In genomic region chr4:55561884-55562283, GRCh38 we compare ENCODE assay signal across 10 cellular contexts. TPM values are rescaled to one million over a fixed set of nuclear protein-coding genes. Genes with fewer than 3 reads are reported as not detected.
DNase-seq lines count a peak whose midpoint lies in the region; ATAC-seq, FAIRE-seq and TF ChIP-seq lines count a peak whose summit lies in the region.
"Had no signal": no experiment of that assay in that cellular context is flagged by ENCODE, and none has a peak within 500 bp of the region (broad histone marks: within the 10 kb centered on the region; RNA-seq: fewer than 3 reads in every experiment).

No MANE protein-coding gene starts in this region.

- no peaks in the 10 kb centered on the region for H3K9me3 ChIP-seq in MM.1S (replicated peaks; ENCODE audit: insufficient read depth, low read length)

- H3K27me3 Mint-ChIP-seq in stimulated activated memory B cell treated with anti-CD40 and anti-IgM and Interleukin-4, amounts not matched to agents 10 μg/mL and 1 μg/mL and 100 μg/mL, for 72 hours = no peaks in the 10 kb centered on the region

- DNase-seq in MM.1S (peak; percentile 53), ureter (ENCODE audit: low spot score) (no peak), dermis blood vessel endothelial cell (no peak), HTR-8/SVneo (ENCODE audit: insufficient read length, low spot score) (no peak)
- DNase-seq: stimulated activated CD4-positive, alpha-beta T cell treated with anti-CD3 and anti-CD28 coated beads, Interleukin-4, amount 100 ng/mL, for 24 hours had no signal

- H2AFZ ChIP-seq in MM.1S (ENCODE audit: low read length) = no peak overlapping the region

- no peaks in the 10 kb centered on the region for H3K27me3 ChIP-seq in MM.1S (replicated peaks; ENCODE audit: insufficient read depth, low read length)

- ATAC-seq in GM19328 (IDR thresholded peaks at IDR 0.05; ENCODE audit: unreplicated experiment) = peak; percentile 99
- ATAC-seq in HG02763 (IDR thresholded peaks at IDR 0.05; ENCODE audit: unreplicated experiment) = peak; percentile 99
- peak; percentile 89 for ATAC-seq in stimulated activated memory B cell treated with anti-CD40 and anti-IgM and Interleukin-4, amounts not matched to agents 10 μg/mL and 1 μg/mL and 100 μg/mL, for 72 hours

- no peaks in the 10 kb centered on the region for H3K9me2 ChIP-seq in MM.1S (replicated peaks; ENCODE audit: insufficient read depth, low read length)

- H3K4me1 Mint-ChIP-seq in stimulated activated memory B cell treated with anti-CD40 and anti-IgM and Interleukin-4, amounts not matched to agents 10 μg/mL and 1 μg/mL and 100 μg/mL, for 72 hours = peaks cover 19% of the 10 kb centered on the region

- H3K36me3 Mint-ChIP-seq in stimulated activated memory B cell treated with anti-CD40 and anti-IgM and Interleukin-4, amounts not matched to agents 10 μg/mL and 1 μg/mL and 100 μg/mL, for 72 hours = no peaks in the 10 kb centered on the region

- H3F3A ChIP-seq in MM.1S (ENCODE audit: insufficient read depth, low read length) = no peaks in the 10 kb centered on the region

- FAIRE-seq in HTR-8/SVneo (lab: Jason Lieb, UNC) = no peak

- H3K9ac ChIP-seq in MM.1S (ENCODE audit: low read length) = no peak overlapping the region

- no peak overlapping the region for H3K4me3 ChIP-seq in MM.1S (ENCODE audit: low read length)

- no peak overlapping the region for H3K27ac ChIP-seq in MM.1S (ENCODE audit: low read length)

- H3K4me3 Mint-ChIP-seq in stimulated activated memory B cell treated with anti-CD40 and anti-IgM and Interleukin-4, amounts not matched to agents 10 μg/mL and 1 μg/mL and 100 μg/mL, for 72 hours = peak overlapping the region; percentile 0

- H3K36me3 ChIP-seq in MM.1S (replicated peaks; ENCODE audit: insufficient read depth, low read length) = no peaks in the 10 kb centered on the region

- peaks cover 12% of the 10 kb centered on the region for H3K4me1 ChIP-seq in MM.1S (ENCODE audit: low read length)

- H3K9me3 Mint-ChIP-seq in stimulated activated memory B cell treated with anti-CD40 and anti-IgM and Interleukin-4, amounts not matched to agents 10 μg/mL and 1 μg/mL and 100 μg/mL, for 72 hours = peaks cover 3% of the 10 kb centered on the region

- H3K79me2 ChIP-seq in MM.1S (ENCODE audit: low read length) = no peaks in the 10 kb centered on the region

- no peak for TF ChIP-seq CTCF in MM.1S (IDR thresholded peaks at IDR 0.05; ENCODE audit: low read length)

- H3K27ac Mint-ChIP-seq in stimulated activated memory B cell treated with anti-CD40 and anti-IgM and Interleukin-4, amounts not matched to agents 10 μg/mL and 1 μg/mL and 100 μg/mL, for 72 hours = peak overlapping the region; percentile 11

- H3K4me2 ChIP-seq in MM.1S (ENCODE audit: low read depth, low read length) = peak overlapping the region; percentile 40; the same call in 1 of the 2 replicates

- no peaks in the 10 kb centered on the region for H4K20me1 ChIP-seq in MM.1S (ENCODE audit: insufficient read depth, low read length)

RNA-seq across cellular contexts. Expression of gene CLOCK, which starts 15.2 kb away (rescaled TPM):
- total RNA-seq in ureter (31.0 TPM), dermis blood vessel endothelial cell (20.3 and 26.0 TPM in 2 replicates)

RNA-seq across cellular contexts. Expression of gene PDCL2, which starts 30.2 kb away (rescaled TPM):
- total RNA-seq in ureter (not detected), dermis blood vessel endothelial cell (not detected in 2 replicates)
- total RNA-seq: fibroblast of lung; T-helper 1 cell treated with Interleukin-12 subunit alpha and Interleukin-12 subunit beta and Interleukin-4 antibody, amounts not matched to agents 30 ng/mL and 1 ng/mL, for 36 hours had no signal
